In genomic region chr2:170770304-170771048, GRCh38 we compare ENCODE assay signal across 8 cellular contexts. TPM values are rescaled to one million over a fixed set of nuclear protein-coding genes. Genes with fewer than 3 reads are reported as not detected.
A peak's percentile ranks its signal among the peaks of the same experiment; 100 is the strongest.
DNase-seq lines count a peak whose midpoint lies in the region; ATAC-seq and TF ChIP-seq lines count a peak whose summit lies in the region.

Gene ERICH2 (plus strand): TSS chr2:170770378. CDS start chr2:170770682, 304 bp downstream.

- TF ChIP-seq CTCF in GM12872 (IDR thresholded peaks at IDR 0.05; ENCODE audit: insufficient read depth, low read depth, low read length) (peak; percentile 34; the same call in 1 of the 3 replicates), astrocyte of the spinal cord (IDR thresholded peaks at IDR 0.05; ENCODE audit: low read depth, low read length) (peak; percentile 32), sigmoid colon (IDR thresholded peaks at IDR 0.05) (no peak)

- ATAC-seq in HG02759 (IDR thresholded peaks at IDR 0.05; ENCODE audit: unreplicated experiment) = peak; percentile 88

- 1% methylated on average over 54 of the region's 54 CpGs for WGBS in sigmoid colon, 2 donors

- peak; percentile 50 for DNase-seq in NCI-H1694 (lab: John Stamatoyannopoulos, UW)
- DNase-seq in T1000 (lab: John Stamatoyannopoulos, UW) = peak; percentile 57
- DNase-seq in astrocyte of the spinal cord (ENCODE audit: low read depth, low spot score) = peak; percentile 51
- peak; percentile 76 for DNase-seq in iPS DF 19.7 (ENCODE audit: low read depth, low spot score)
- peak; percentile 88 for DNase-seq in sigmoid colon
- no peak for DNase-seq in KG1 (lab: John Stamatoyannopoulos, UW)

- H3K27me3 ChIP-seq in sigmoid colon = no peaks in the 10 kb centered on the region

- peaks cover 0 to 17% (median 8%) of the 10 kb centered on the region in 4 donors for H3K4me1 ChIP-seq in sigmoid colon

- H3K9me3 ChIP-seq in sigmoid colon = no peaks in the 10 kb centered on the region

- H3K36me3 ChIP-seq in sigmoid colon = no peaks in the 10 kb centered on the region

- intact Hi-C loops in sigmoid colon (cut with DNase I) = loop anchor here (2.0 kb wide), 3 partner anchors 42 to 158 kb away; partner anchors contain the start of gene GORASP2

- no peak for TF ChIP-seq EP300 in sigmoid colon (IDR thresholded peaks at IDR 0.05)

- TF ChIP-seq POLR2A in sigmoid colon (IDR thresholded peaks at IDR 0.05) = no peak

- H3K27ac ChIP-seq in sigmoid colon = peak within 1 kb of the TSS; percentile 74 to 84 (median 79)

- H3K4me3 ChIP-seq in astrocyte of the spinal cord (ENCODE audit: low read depth, low read length) (peak within 1 kb of the TSS; percentile 65), sigmoid colon (peak within 1 kb of the TSS; percentile 69 to 74 (median 71))

- in situ Hi-C loops in astrocyte of the spinal cord (cut with HindIII; ENCODE audit: low sequenced_read_pairs) = no loop called here

RNA-seq across cellular contexts. Expression of gene ERICH2, which starts in this region (rescaled TPM):
- not detected for total RNA-seq in sigmoid colon
- not detected for polyA plus RNA-seq in sigmoid colon

Comparison
In these comparisons a context has a peak if more than half of its experiments do, and no peak if none do; other contexts are left out.
1. Peak in DNase-seq, H3K4me3 ChIP-seq and H3K27ac ChIP-seq in sigmoid colon; RNA of the gene not detected or under 1 TPM.
2. CTCF ChIP-seq: peak in GM12872 (single experiment) and astrocyte of the spinal cord (single experiment); none in sigmoid colon (0 of 4).